In genomic region chr9:128077847-128078503, GRCh38 we compare ENCODE assay signal across 10 cellular contexts. TPM values are rescaled to one million over a fixed set of nuclear protein-coding genes. Genes with fewer than 3 reads are reported as not detected.
DNase-seq lines count a peak whose midpoint lies in the region; ATAC-seq, FAIRE-seq and TF ChIP-seq lines count a peak whose summit lies in the region.
"Had no signal": no experiment of that assay in that cellular context is flagged by ENCODE, and none has a peak within 500 bp of the region (broad histone marks: within the 10 kb centered on the region; RNA-seq: fewer than 3 reads in every experiment).

No MANE protein-coding gene starts in this region.

- H3K4me3 Mint-ChIP-seq in GM23338 = no peak overlapping the region

- CTCF ChIA-PET in Panc1 (lab: Charles Lee) = no interaction called here
- CTCF ChIA-PET in endothelial cell of umbilical vein (lab: Charles Lee) = interaction anchor here (0.7 to 2.3 kb wide), 8 partner anchors 9 to 135 kb away, joined by 3 to 16 read pairs (median 3); partner anchors contain the start of gene SLC25A25

- H3K4me3 ChIP-seq in GM23338 = no peak overlapping the region
- H3K4me3 ChIP-seq in Panc1 (ENCODE audit: low read depth in 2 of 2, low read length in 2 of 2) = no peak overlapping the region
- no peak overlapping the region for H3K4me3 ChIP-seq in endothelial cell of umbilical vein (replicated peaks in 1 of 3; ENCODE audit: insufficient read depth in 1 of 3, low read depth in 1 of 3, low read length in 3 of 3)
- no peak overlapping the region for H3K4me3 ChIP-seq in small intestine (ENCODE audit: low read depth in 1 of 2, low read length in 2 of 2)
- no peak overlapping the region for H3K4me3 ChIP-seq in BE2C (ENCODE audit: low read depth, low read length)

- ATAC-seq in GM23338 (no peak), Panc1 (peak; percentile 43; the same call in 1 of the 2 replicates), HG02642 (IDR thresholded peaks at IDR 0.05; ENCODE audit: poor library complexity, unreplicated experiment) (no peak)
- ATAC-seq: activated T-cell treated with anti-CD3 and anti-CD28 coated beads, Interleukin-2, amount 50 U/mL, for 4 hours had no signal

- peaks cover 34% of the 10 kb centered on the region for H3K4me1 Mint-ChIP-seq in GM23338

- H3K4me1 ChIP-seq in GM23338 (ENCODE audit: insufficient read depth) (peaks cover 15% of the 10 kb centered on the region), Panc1 (ENCODE audit: control insufficient read depth, insufficient read depth, low read length) (peaks cover 40% of the 10 kb centered on the region), endothelial cell of umbilical vein (ENCODE audit: control insufficient read depth, extremely low read depth, insufficient read depth, low read length) (peaks cover 22% of the 10 kb centered on the region), small intestine (ENCODE audit: control insufficient read depth in 2 of 2, insufficient read depth in 1 of 2, low read depth in 1 of 2, low read length in 1 of 2) (peaks cover 5 to 10% of the 10 kb centered on the region in 2 donors), BE2C (peaks cover 23% of the 10 kb centered on the region)

- H3K36me3 Mint-ChIP-seq in GM23338 (ENCODE audit: low read depth) = peaks cover 7% of the 10 kb centered on the region; the same call in 2 of the 3 replicates

- no peaks in the 10 kb centered on the region for H3K9me1 ChIP-seq in endothelial cell of umbilical vein (replicated peaks; ENCODE audit: control insufficient read depth, extremely low read depth, insufficient read depth, low read length)

- H3K9ac ChIP-seq in endothelial cell of umbilical vein (replicated peaks; ENCODE audit: extremely low read depth, insufficient read depth, low read length) = no peak overlapping the region

- H3K36me3 ChIP-seq in GM23338 (ENCODE audit: insufficient read depth) (no peaks in the 10 kb centered on the region), Panc1 (ENCODE audit: control insufficient read depth, insufficient read depth, low read length) (no peaks in the 10 kb centered on the region), endothelial cell of umbilical vein (ENCODE audit: control insufficient read depth in 2 of 2, extremely low read depth in 1 of 2, insufficient read depth in 2 of 2, low read length in 2 of 2) (no peaks in the 10 kb centered on the region), small intestine (ENCODE audit: control insufficient read depth in 2 of 2, insufficient read depth in 2 of 2, low read length in 2 of 2) (peaks cover 0 to 2% of the 10 kb centered on the region in 2 donors), BE2C (peaks cover 34% of the 10 kb centered on the region)

- H2AFZ ChIP-seq in GM23338 (no peak overlapping the region), endothelial cell of umbilical vein (ENCODE audit: low read depth, low read length) (no peak overlapping the region)

- 0 out of 2 replicates have a peak overlapping the region, but pooled peaks have one; percentile 3 for H3K4me2 ChIP-seq in GM23338
- no peak overlapping the region for H3K4me2 ChIP-seq in endothelial cell of umbilical vein (ENCODE audit: insufficient read depth, low read length)

- no peak for FAIRE-seq in endothelial cell of umbilical vein (lab: Jason Lieb, UNC)
- FAIRE-seq in small intestine (lab: Jason Lieb, UNC) = no peak

- DNase-seq in GM23338 (ENCODE audit: low spot score) (no peak), Panc1 (ENCODE audit: low read depth, low spot score) (no peak), endothelial cell of umbilical vein (ENCODE audit: low read depth, low spot score) (peak; percentile 36), small intestine (peak; percentile 86), BE2C (no peak)
- DNase-seq in NK-92 treated with Interleukin-12 subunit alpha and Interleukin-12 subunit beta, amount 100 ng/mL, for 24 hours (lab: John Stamatoyannopoulos, UW) = no peak
- DNase-seq in stimulated activated CD4-positive, alpha-beta T cell treated with anti-CD3 and anti-CD28 coated beads, Interleukin-12 subunit alpha, Interleukin-12 subunit beta, amount 100 ng/mL, for 4 hours = no peak
- DNase-seq: activated T-cell treated with anti-CD3 and anti-CD28 coated beads, Interleukin-2, amount 50 U/mL, for 4 hours; GDM1 had no signal

- POLR2A ChIA-PET in Panc1 (lab: Charles Lee) = no interaction called here
- POLR2A ChIA-PET in endothelial cell of umbilical vein (lab: Charles Lee) = interaction anchor here (1.5 to 2.3 kb wide), 2 partner anchors 10 to 22 kb away, joined by 4 to 8 read pairs; partner anchors contain the start of genes NAIF1 and SLC25A25

- BruUV-seq in Panc1 (replicated peaks; lab: Mats Ljungman, UMichigan) (no TSS peak), endothelial cell of umbilical vein (replicated peaks; lab: Mats Ljungman, UMichigan) (no TSS peak)

- H3K27me3 Mint-ChIP-seq in GM23338 (ENCODE audit: insufficient read depth, low read depth, poor library complexity) = peaks cover 3% of the 10 kb centered on the region

- no peaks in the 10 kb centered on the region for H3F3A ChIP-seq in GM23338 (replicated peaks; ENCODE audit: low read depth)

- in situ Hi-C loops in Panc1 (cut with HindIII; ENCODE audit: low pct_unique_long_range_greater_than_20kb, low sequenced_read_pairs) = loop anchor here (25.0 kb wide), 1 partner anchor 141 kb away; the partner anchor contains the start of genes DPM2 and PIP5KL1

- peak overlapping the region; percentile 55 for H3K27ac Mint-ChIP-seq in GM23338

- WGBS in small intestine, 3 donors = 62 to 73% (median 67%) methylated on average over 7 of the region's 7 CpGs

- no peaks in the 10 kb centered on the region for H3K9me2 ChIP-seq in GM23338 (ENCODE audit: insufficient read depth)

- TF ChIP-seq CTCF in GM23338 (conservative IDR thresholded peaks at IDR 0.05; ENCODE audit: low read depth in 2 of 2) (no peak), Panc1 (IDR thresholded peaks at IDR 0.05) (no peak), endothelial cell of umbilical vein (IDR thresholded peaks at IDR 0.05; ENCODE audit: extremely low read depth in 1 of 2, insufficient read depth in 1 of 2, low read depth in 1 of 2, low read length in 2 of 2) (no peak), BE2C (IDR thresholded peaks at IDR 0.05; ENCODE audit: low read depth, low read length) (no peak)

- no peaks in the 10 kb centered on the region for H4K20me1 ChIP-seq in GM23338 (replicated peaks; ENCODE audit: insufficient read depth)
- H4K20me1 ChIP-seq in endothelial cell of umbilical vein (replicated peaks; ENCODE audit: control insufficient read depth, extremely low read depth, insufficient read depth, low read length) = no peaks in the 10 kb centered on the region

- H3K9me3 Mint-ChIP-seq in GM23338 = no peaks in the 10 kb centered on the region
- H3K9me3 Mint-ChIP-seq: activated T-cell treated with anti-CD3 and anti-CD28 coated beads, Interleukin-2, amount 50 U/mL, for 4 hours had no signal

- intact Hi-C loops in Panc1 (cut with micrococcal nuclease; ENCODE audit: unreplicated experiment) = no loop called here
- intact Hi-C loops in endothelial cell of umbilical vein (cut with micrococcal nuclease) = no loop called here

- H3K79me2 ChIP-seq in GM23338 (replicated peaks; ENCODE audit: insufficient read depth) (peaks cover 65% of the 10 kb centered on the region), endothelial cell of umbilical vein (ENCODE audit: control insufficient read depth, insufficient read depth, low read length) (peaks cover 36% of the 10 kb centered on the region)

- dilution Hi-C loops in endothelial cell of umbilical vein (cut with MboI; ENCODE audit: extremely low pct_ligation_motif_present, low sequenced_read_pairs) = no loop called here

- no peak for TF ChIP-seq POLR2A in endothelial cell of umbilical vein (IDR thresholded peaks at IDR 0.05; ENCODE audit: low read depth, low read length)

- peak overlapping the region; percentile 14; the same call in 1 of the 2 replicates for H3K27ac ChIP-seq in GM23338 (ENCODE audit: low read depth)
- H3K27ac ChIP-seq in Panc1 (ENCODE audit: low read length) = peak overlapping the region; percentile 46
- H3K27ac ChIP-seq in endothelial cell of umbilical vein (ENCODE audit: insufficient read depth, low read depth, low read length) = no peak overlapping the region
- peak overlapping the region; percentile 90 to 97 for H3K27ac ChIP-seq in small intestine (ENCODE audit: low read depth in 1 of 2, low read length in 1 of 2)

- H3K27me3 ChIP-seq in GM23338 (ENCODE audit: insufficient read depth) (no peaks in the 10 kb centered on the region), Panc1 (ENCODE audit: control insufficient read depth, insufficient read depth, low read length) (no peaks in the 10 kb centered on the region), endothelial cell of umbilical vein (ENCODE audit: control insufficient read depth in 2 of 2, insufficient read depth in 2 of 2, low read length in 2 of 2) (no peaks in the 10 kb centered on the region), small intestine (ENCODE audit: control insufficient read depth in 2 of 2, insufficient read depth in 2 of 2, low read length in 2 of 2) (no peaks in the 10 kb centered on the region), BE2C (no peaks in the 10 kb centered on the region)

- H3K9me3 ChIP-seq in Panc1 (ENCODE audit: control insufficient read depth, insufficient read depth, low read depth, low read length) (no peaks in the 10 kb centered on the region), endothelial cell of umbilical vein (replicated peaks; ENCODE audit: control insufficient read depth, insufficient read depth, low read length) (no peaks in the 10 kb centered on the region), small intestine (ENCODE audit: control insufficient read depth, low read depth) (no peaks in the 10 kb centered on the region), BE2C (no peaks in the 10 kb centered on the region; the same call in 1 of the 2 replicates)

RNA-seq across cellular contexts. Expression of gene SLC25A25, which starts 9.9 kb away (rescaled TPM):
- total RNA-seq in GM23338 (2014; rRNA removed; shearing (Covaris generic)) = 21.2 and 27.0 TPM in 2 replicates
- 6.1 and 7.1 TPM in 2 replicates for polyA plus RNA-seq in GM23338 (2016; fragmentation: Nextera tagmentation; extraction: Ambion mirVana)
- total RNA-seq in Panc1 (2021; ENCODE audit: unreplicated experiment) = 10.7 TPM
- polyA plus RNA-seq in Panc1 (2012; ENCODE audit: insufficient read length) = 6.8 TPM
- total RNA-seq in endothelial cell of umbilical vein = 20.1 and 20.2 TPM in 2 replicates
- polyA plus RNA-seq in endothelial cell of umbilical vein = 14.2 and 18.1 TPM in 2 replicates
- polyA plus RNA-seq in endothelial cell of umbilical vein (2011; cell fraction: cytosol; rRNA removed) = 17.3 and 21.7 TPM in 2 replicates
- polyA plus RNA-seq in endothelial cell of umbilical vein (2011; cell fraction: nucleus; rRNA removed) = 54.4 and 63.0 TPM in 2 replicates
- 11.9 and 22.6 TPM in 2 replicates for polyA plus RNA-seq in endothelial cell of umbilical vein (2012)
- polyA minus RNA-seq in endothelial cell of umbilical vein = 16.6 and 17.6 TPM in 2 replicates
- polyA minus RNA-seq in endothelial cell of umbilical vein (2011; cell fraction: cytosol; rRNA and poly(A)+ RNA removed) = 20.1 TPM
- 24.4 and 32.2 TPM in 2 replicates for polyA minus RNA-seq in endothelial cell of umbilical vein (2011; cell fraction: nucleus; rRNA and poly(A)+ RNA removed)
- 10 to 100 TPM; 15.5 to 26.2 (median 23.5) TPM for polyA plus RNA-seq in small intestine
- polyA plus RNA-seq in BE2C (2012; ENCODE audit: insufficient read depth, insufficient read length, low read depth) = 23.7 TPM

RNA-seq across cellular contexts. Expression of gene NAIF1, which starts 10.9 kb away (rescaled TPM):
- 5.5 and 6.7 TPM in 2 replicates for total RNA-seq in GM23338 (2014; rRNA removed; shearing (Covaris generic))
- 4.0 and 4.9 TPM in 2 replicates for polyA plus RNA-seq in GM23338 (2016; fragmentation: Nextera tagmentation; extraction: Ambion mirVana)
- total RNA-seq in Panc1 (2021; ENCODE audit: unreplicated experiment) = 14.6 TPM
- 19.1 TPM for polyA plus RNA-seq in Panc1 (2012; ENCODE audit: insufficient read length)
- total RNA-seq in endothelial cell of umbilical vein = 8.2 and 9.7 TPM in 2 replicates
- 9.7 and 10.1 TPM in 2 replicates for polyA plus RNA-seq in endothelial cell of umbilical vein
- polyA plus RNA-seq in endothelial cell of umbilical vein (2011; cell fraction: cytosol; rRNA removed) = 9.4 and 9.5 TPM in 2 replicates
- 4.4 and 4.6 TPM in 2 replicates for polyA plus RNA-seq in endothelial cell of umbilical vein (2011; cell fraction: nucleus; rRNA removed)
- polyA plus RNA-seq in endothelial cell of umbilical vein (2012) = 6.4 and 9.3 TPM in 2 replicates
- polyA minus RNA-seq in endothelial cell of umbilical vein = 7.5 and 9.8 TPM in 2 replicates
- 19.3 TPM for polyA minus RNA-seq in endothelial cell of umbilical vein (2011; cell fraction: cytosol; rRNA and poly(A)+ RNA removed)
- 2.0 and 3.7 TPM in 2 replicates for polyA minus RNA-seq in endothelial cell of umbilical vein (2011; cell fraction: nucleus; rRNA and poly(A)+ RNA removed)
- 1 to 10 TPM; 8.1 to 10.0 (median 9.2) TPM for polyA plus RNA-seq in small intestine
- polyA plus RNA-seq in BE2C (2012; ENCODE audit: insufficient read depth, insufficient read length, low read depth) = 10.3 TPM

RNA-seq across cellular contexts. Expression of gene PTGES2, which starts 49.6 kb away (rescaled TPM):
- total RNA-seq in GM23338 (2014; rRNA removed; shearing (Covaris generic)) = 108 and 124 TPM in 2 replicates
- polyA plus RNA-seq in GM23338 (2016; fragmentation: Nextera tagmentation; extraction: Ambion mirVana) (56.3 and 59.7 TPM in 2 replicates), endothelial cell of umbilical vein (69.8 and 69.9 TPM in 2 replicates), small intestine (10 to 100 TPM; 68.2 to 99.7 (median 83.8) TPM)
- total RNA-seq in Panc1 (2021; ENCODE audit: unreplicated experiment) (76.8 TPM), endothelial cell of umbilical vein (64.2 and 69.6 TPM in 2 replicates)
- 151 TPM for polyA plus RNA-seq in Panc1 (2012; ENCODE audit: insufficient read length)
- polyA plus RNA-seq in endothelial cell of umbilical vein (2011; cell fraction: cytosol; rRNA removed) = 65.0 and 76.3 TPM in 2 replicates
- 105 and 113 TPM in 2 replicates for polyA plus RNA-seq in endothelial cell of umbilical vein (2011; cell fraction: nucleus; rRNA removed)
- 52.9 and 57.9 TPM in 2 replicates for polyA plus RNA-seq in endothelial cell of umbilical vein (2012)
- polyA minus RNA-seq in endothelial cell of umbilical vein = 45.6 and 48.0 TPM in 2 replicates
- polyA minus RNA-seq in endothelial cell of umbilical vein (2011; cell fraction: cytosol; rRNA and poly(A)+ RNA removed) = 85.7 TPM
- polyA minus RNA-seq in endothelial cell of umbilical vein (2011; cell fraction: nucleus; rRNA and poly(A)+ RNA removed) = 23.8 and 31.5 TPM in 2 replicates
- polyA plus RNA-seq in BE2C (2012; ENCODE audit: insufficient read depth, insufficient read length, low read depth) = 511 TPM

Comparison
In these comparisons a context has a peak if more than half of its experiments do, and no peak if none do; other contexts are left out.
1. DNase-seq: peak in endothelial cell of umbilical vein (single experiment) and small intestine (single experiment); none in GM23338 (single experiment), Panc1 (single experiment), BE2C (single experiment), NK-92 treated with Interleukin-12 subunit alpha and Interleukin-12 subunit beta, amount 100 ng/mL, for 24 hours (single experiment) and stimulated activated CD4-positive, alpha-beta T cell treated with anti-CD3 and anti-CD28 coated beads, Interleukin-12 subunit alpha, Interleukin-12 subunit beta, amount 100 ng/mL, for 4 hours (single experiment).